ENCODE assay signal across 22 cellular contexts in the genomic region with DNA sequence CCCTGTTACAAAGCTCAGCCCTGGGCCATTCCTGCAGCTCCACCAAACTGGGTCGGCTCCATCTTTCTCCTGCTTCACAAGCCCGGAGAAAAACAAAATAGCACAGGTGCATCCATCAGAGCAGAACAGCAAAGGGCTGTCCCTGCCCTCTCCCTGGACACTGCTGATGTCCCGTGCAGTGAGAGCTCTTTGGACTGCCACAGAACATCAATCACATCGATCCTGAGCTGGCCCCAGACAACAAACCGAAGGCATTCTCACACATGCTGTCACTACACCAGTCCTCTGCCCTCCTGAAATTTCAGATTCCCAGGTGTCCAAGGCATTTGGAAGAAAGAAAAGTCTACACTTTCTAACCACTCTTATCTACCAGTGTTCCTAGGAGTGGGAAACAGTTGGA.
DNase-seq lines count a peak whose midpoint lies in the region; ATAC-seq and TF ChIP-seq lines count a peak whose summit lies in the region.
"Had no signal": no experiment of that assay in that cellular context is flagged by ENCODE, and none has a peak within 500 bp of the region (broad histone marks: within the 10 kb centered on the region; RNA-seq: fewer than 3 reads in every experiment).

No MANE protein-coding gene starts in this region.

- peaks cover 16% of the 10 kb centered on the region for H3K4me1 Mint-ChIP-seq in neural crest cell

- H3K27me3 ChIP-seq in Karpas-422 (ENCODE audit: low read length) (no peaks in the 10 kb centered on the region), thyroid gland (no peaks in the 10 kb centered on the region)

- no peak for TF ChIP-seq POLR2A in thyroid gland (IDR thresholded peaks at IDR 0.05)

- no peaks in the 10 kb centered on the region for H3K9me2 ChIP-seq in Karpas-422 (replicated peaks; ENCODE audit: insufficient read depth, low read length)

- no peaks in the 10 kb centered on the region for H4K20me1 ChIP-seq in Karpas-422 (ENCODE audit: insufficient read depth, low read depth, low read length)

- H3K36me3 Mint-ChIP-seq in neural crest cell (ENCODE audit: low read depth) = no peaks in the 10 kb centered on the region

- H3K4me3 ChIP-seq in Karpas-422 (ENCODE audit: low read length) (no peak overlapping the region), thyroid gland (replicated peaks in 1 of 3) (no peak overlapping the region)
- H3K4me3 ChIP-seq: GM12878, SK-N-MC had no signal

- peak overlapping the region; percentile 41 for H3K4me2 ChIP-seq in Karpas-422 (ENCODE audit: low read depth, low read length, poor library complexity, severe bottlenecking)
- H3K4me2 ChIP-seq: KMS-11 had no signal

- intact Hi-C loops in thyroid gland (cut with DNase I) = no loop called here

- no peak for DNase-seq in Karpas-422
- peak; percentile 78 for DNase-seq in left lobe of liver (ENCODE audit: low spot score)
- DNase-seq in neural crest cell (ENCODE audit: low read depth, low spot score) = no peak
- DNase-seq in thyroid gland = peak; percentile 12 to 14
- DNase-seq in AG20443 (ENCODE audit: low spot score) = no peak
- no peak for DNase-seq in mucosa of gallbladder (ENCODE audit: low spot score)
- no peak for DNase-seq in NCI-H510A (lab: John Stamatoyannopoulos, UW)
- DNase-seq: CD4-positive, alpha-beta T cell; DMS53; EL; HCEC 1CT; NCI-H1048; NCI-H1417; NCI-H1694; NCI-H2029 treated with DMSO at 0.1 percent for 48 hours; NCI-H2227 treated with DMSO at 0.1 percent for 48 hours; SIG-M5; SW 1271 had no signal

- peaks cover 9% of the 10 kb centered on the region for H3K9me3 Mint-ChIP-seq in neural crest cell

- WGBS in thyroid gland, 2 donors = 58 to 64% methylated on average over 5 of the region's 5 CpGs

- peak; percentile 85 for ATAC-seq in left lobe of liver
- ATAC-seq: GM12878 had no signal

- TF ChIP-seq CTCF in neural crest cell (conservative IDR thresholded peaks at IDR 0.05) = no peak
- no peak for TF ChIP-seq CTCF in thyroid gland (IDR thresholded peaks at IDR 0.05)

- no peaks in the 10 kb centered on the region for H3K9me3 ChIP-seq in Karpas-422 (ENCODE audit: low read length)
- no peaks in the 10 kb centered on the region for H3K9me3 ChIP-seq in thyroid gland

- H3K27me3 Mint-ChIP-seq in neural crest cell (ENCODE audit: low read depth) = no peaks in the 10 kb centered on the region
- H3K27me3 Mint-ChIP-seq: IgD-negative memory B cell had no signal

- no peak overlapping the region for H3K4me3 Mint-ChIP-seq in neural crest cell
- H3K4me3 Mint-ChIP-seq: CD4-positive, alpha-beta T cell; IgD-negative memory B cell had no signal

- H2AFZ ChIP-seq in Karpas-422 (ENCODE audit: low read length) = no peak overlapping the region

- no peaks in the 10 kb centered on the region for H3K36me3 ChIP-seq in Karpas-422 (ENCODE audit: insufficient read depth, low read length)
- H3K36me3 ChIP-seq in thyroid gland = no peaks in the 10 kb centered on the region

- peak overlapping the region; percentile 68 for H3K27ac Mint-ChIP-seq in neural crest cell (ENCODE audit: unreplicated experiment)
- H3K27ac Mint-ChIP-seq: CD4-positive, alpha-beta T cell; IgD-negative memory B cell had no signal

- H3K79me2 ChIP-seq in Karpas-422 (ENCODE audit: low read length) = no peaks in the 10 kb centered on the region

- H3K9ac ChIP-seq in Karpas-422 (ENCODE audit: low read length) = 0 out of 2 replicates have a peak overlapping the region, but pooled peaks have one; percentile 6
- H3K9ac ChIP-seq: KMS-11 had no signal

- peaks cover 25% of the 10 kb centered on the region for H3K4me1 ChIP-seq in Karpas-422 (ENCODE audit: low read length)
- peaks cover 8 to 18% of the 10 kb centered on the region in 2 donors for H3K4me1 ChIP-seq in thyroid gland

- H3K27ac ChIP-seq in Karpas-422 (ENCODE audit: low read length) (peak overlapping the region; percentile 63), thyroid gland (peak overlapping the region in 1 of 3 donors; percentile 0)
- H3K27ac ChIP-seq: KMS-11, SK-N-MC had no signal

Comparison
In these comparisons a context has a peak if more than half of its experiments do, and no peak if none do; other contexts are left out.
1. DNase-seq: peak in left lobe of liver (single experiment) and thyroid gland (2 of 2); none in Karpas-422 (single experiment), neural crest cell (single experiment), AG20443 (single experiment), mucosa of gallbladder (single experiment) and NCI-H510A (single experiment).